2 cellular contexts compared by ENCODE assay signal in genomic region chr9:134043531-134043988, GRCh38.
TF ChIP-seq lines count a peak whose summit lies in the region.

No MANE protein-coding gene starts in this region.

TF ChIP-seq in K562, 482 proteins besides CTCF, POLR2A, EP300 and RAD21:
- TF ChIP-seq MNT (conservative IDR thresholded peaks at IDR 0.05) (no peak), CEBPB (tag; IDR thresholded peaks at IDR 0.05) (peak; percentile 46), HEY1 (CRISPR knock-in tag; IDR thresholded peaks at IDR 0.05; ENCODE audit: borderline replicate concordance) (no peak), ZNF586 (CRISPR knock-in tag; conservative IDR thresholded peaks at IDR 0.05) (no peak), SMAD4 (CRISPR knock-in tag; conservative IDR thresholded peaks at IDR 0.05) (no peak), KDM1A (IDR thresholded peaks at IDR 0.05) (no peak), ZNF316 (IDR thresholded peaks at IDR 0.05) (peak; percentile 33; the same call in 1 of the 2 replicates)

TF ChIP-seq in liver, 16 proteins besides CTCF, POLR2A, EP300 and RAD21:
- TF ChIP-seq RXRA (IDR thresholded peaks at IDR 0.05) (peak; percentile 29 to 53), HNF4A (conservative IDR thresholded peaks at IDR 0.05) (peak in 1 of 2 donors; percentile 34), MAX (IDR thresholded peaks at IDR 0.05) (no peak)
TF ChIP-seq in liver: peak in this region for 2.
